Comparison of ENCODE assay signal across 1 cellular context in the genomic region with DNA sequence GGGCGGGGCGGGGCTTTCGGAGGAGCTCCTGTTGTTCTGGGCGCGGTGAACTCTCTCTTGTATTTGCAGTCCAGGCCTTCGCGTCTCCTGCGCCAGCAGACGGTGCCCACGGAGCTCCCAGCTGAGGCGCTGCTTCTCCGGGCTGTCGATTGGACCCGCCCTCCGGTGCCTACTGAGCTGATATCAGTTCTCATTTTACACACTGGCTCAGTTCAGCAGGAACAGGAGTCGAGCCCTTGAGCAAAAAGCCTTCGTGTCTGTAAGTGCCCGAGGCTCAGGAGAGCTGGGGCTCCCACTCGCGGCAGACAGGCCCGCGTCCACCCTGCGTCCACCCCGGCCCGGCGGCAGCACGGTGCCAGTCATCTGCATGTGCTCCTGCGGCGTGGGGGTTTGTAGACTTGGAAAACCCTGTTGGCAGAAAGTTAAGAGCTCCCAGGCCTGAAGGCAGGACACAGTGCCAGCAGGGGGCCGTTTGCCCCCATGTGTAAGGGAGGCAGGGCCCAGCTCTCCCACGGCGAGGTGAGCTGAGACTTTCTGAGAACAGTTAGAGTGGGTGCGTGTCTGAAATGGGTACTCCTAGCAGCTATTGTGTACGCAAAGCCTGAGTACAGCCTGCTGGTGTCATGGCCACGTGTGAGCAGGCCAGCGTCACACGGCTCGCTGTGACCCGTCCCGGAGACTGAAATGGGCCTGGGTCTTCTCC.
TF ChIP-seq lines count a peak whose summit lies in the region.

No MANE protein-coding gene starts in this region.

TF ChIP-seq in A549, 52 proteins besides CTCF, POLR2A, EP300 and RAD21 (continued from another document):
- TF ChIP-seq, protein P1, sequence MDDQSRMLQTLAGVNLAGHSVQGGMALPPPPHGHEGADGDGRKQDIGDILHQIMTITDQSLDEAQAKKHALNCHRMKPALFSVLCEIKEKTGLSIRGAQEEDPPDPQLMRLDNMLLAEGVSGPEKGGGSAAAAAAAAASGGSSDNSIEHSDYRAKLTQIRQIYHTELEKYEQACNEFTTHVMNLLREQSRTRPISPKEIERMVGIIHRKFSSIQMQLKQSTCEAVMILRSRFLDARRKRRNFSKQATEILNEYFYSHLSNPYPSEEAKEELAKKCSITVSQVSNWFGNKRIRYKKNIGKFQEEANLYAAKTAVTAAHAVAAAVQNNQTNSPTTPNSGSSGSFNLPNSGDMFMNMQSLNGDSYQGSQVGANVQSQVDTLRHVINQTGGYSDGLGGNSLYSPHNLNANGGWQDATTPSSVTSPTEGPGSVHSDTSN (IDR thresholded peaks at IDR 0.05) = no peak
- TF ChIP-seq ZFP36 (IDR thresholded peaks at IDR 0.05; ENCODE audit: borderline replicate concordance, partially characterized antibody) = no peak
- TF ChIP-seq TFCP2L1 (CRISPR knock-in tag; IDR thresholded peaks at IDR 0.05) = no peak
- no peak for TF ChIP-seq RCOR1 (IDR thresholded peaks at IDR 0.05; ENCODE audit: low read depth, low read length)
- TF ChIP-seq, protein P2, sequence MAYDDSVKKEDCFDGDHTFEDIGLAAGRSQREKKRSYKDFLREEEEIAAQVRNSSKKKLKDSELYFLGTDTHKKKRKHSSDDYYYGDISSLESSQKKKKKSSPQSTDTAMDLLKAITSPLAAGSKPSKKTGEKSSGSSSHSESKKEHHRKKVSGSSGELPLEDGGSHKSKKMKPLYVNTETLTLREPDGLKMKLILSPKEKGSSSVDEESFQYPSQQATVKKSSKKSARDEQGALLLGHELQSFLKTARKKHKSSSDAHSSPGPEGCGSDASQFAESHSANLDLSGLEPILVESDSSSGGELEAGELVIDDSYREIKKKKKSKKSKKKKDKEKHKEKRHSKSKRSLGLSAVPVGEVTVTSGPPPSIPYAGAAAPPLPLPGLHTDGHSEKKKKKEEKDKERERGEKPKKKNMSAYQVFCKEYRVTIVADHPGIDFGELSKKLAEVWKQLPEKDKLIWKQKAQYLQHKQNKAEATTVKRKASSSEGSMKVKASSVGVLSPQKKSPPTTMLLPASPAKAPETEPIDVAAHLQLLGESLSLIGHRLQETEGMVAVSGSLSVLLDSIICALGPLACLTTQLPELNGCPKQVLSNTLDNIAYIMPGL (CRISPR knock-in tag; IDR thresholded peaks at IDR 0.05; ENCODE audit: borderline replicate concordance) = no peak
- no peak for TF ChIP-seq ZC3H11A (IDR thresholded peaks at IDR 0.05)
TF ChIP-seq in A549: peak in this region for 0.
